Comparison of ENCODE assay signal across 18 cellular contexts in the genomic region with DNA sequence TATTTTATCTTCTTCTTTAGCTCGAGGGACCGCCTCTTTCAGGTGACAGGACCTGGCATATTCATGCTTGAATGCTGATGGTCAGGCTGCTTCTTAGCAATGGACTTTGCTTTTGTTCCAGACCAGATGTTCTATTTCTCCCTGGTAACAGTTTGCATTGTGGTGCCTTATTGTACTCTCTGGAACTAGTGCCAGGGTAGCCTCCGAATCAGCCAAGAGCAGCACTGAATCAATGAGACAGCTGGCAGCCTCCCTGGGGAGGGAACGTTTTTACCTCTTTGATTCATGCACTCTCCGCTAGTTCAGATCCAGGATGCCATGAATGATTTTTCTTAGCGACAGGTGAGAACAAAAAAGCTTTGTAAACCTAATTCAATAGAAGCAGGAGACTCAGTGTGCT. TPM values are rescaled to one million over a fixed set of nuclear protein-coding genes. Genes with fewer than 3 reads are reported as not detected.
DNase-seq lines count a peak whose midpoint lies in the region; ATAC-seq, FAIRE-seq and TF ChIP-seq lines count a peak whose summit lies in the region.
"Had no signal": no experiment of that assay in that cellular context is flagged by ENCODE, and none has a peak within 500 bp of the region (broad histone marks: within the 10 kb centered on the region; RNA-seq: fewer than 3 reads in every experiment).

No MANE protein-coding gene starts in this region.

- FAIRE-seq in urothelium cell line (lab: Jason Lieb, UNC) = peak; percentile 58

- POLR2A ChIA-PET in A673 (lab: Charles Lee; ENCODE audit: low non-redundant PET) = no interaction called here

- H3K4me3 ChIP-seq in A673 (ENCODE audit: low read depth, low read length, poor library complexity, severe bottlenecking) = no peak overlapping the region
- H3K4me3 ChIP-seq: heart right ventricle, left ventricle myocardium inferior, SJSA1, skin epidermis, suprapubic skin had no signal

- DNase-seq in NCI-H82 (lab: John Stamatoyannopoulos, UW) (peak; percentile 8), NCI-H82 treated with DMSO at 0.1 percent for 48 hours (lab: John Stamatoyannopoulos, UW; ENCODE audit: unreplicated experiment) (no peak), NCI-H345 treated with DMSO at 0.1 percent for 48 hours (lab: John Stamatoyannopoulos, UW; ENCODE audit: unreplicated experiment) (peak; percentile 98), hippocampal formation (lab: John Stamatoyannopoulos, UW) (peak; percentile 73 to 78), urothelium cell line (ENCODE audit: low spot score) (no peak), A673 (ENCODE audit: low spot score) (no peak)
- DNase-seq: activated naive CD4-positive, alpha-beta T cell treated with anti-CD3 and anti-CD28 coated beads for 36 hours; CD8-positive, alpha-beta memory T cell; central memory CD4-positive, alpha-beta T cell; heart right ventricle; left ventricle myocardium inferior had no signal

- H3K4me1 ChIP-seq in A673 (ENCODE audit: insufficient read depth, low read length, poor library complexity, severe bottlenecking) = no peaks in the 10 kb centered on the region
- H3K4me1 ChIP-seq: heart right ventricle, left ventricle myocardium inferior, SJSA1, suprapubic skin had no signal

- no TSS peak for BruUV-seq in A673 (replicated peaks; lab: Mats Ljungman, UMichigan)

- ATAC-seq in GM18502 (IDR thresholded peaks at IDR 0.05; ENCODE audit: poor library complexity, unreplicated experiment) (no peak), GM18511 (IDR thresholded peaks at IDR 0.05; ENCODE audit: unreplicated experiment) (no peak)
- ATAC-seq: heart right ventricle; natural killer cell treated with Interleukin-12 subunit alpha and Interleukin-12 subunit beta and Interleukin-15 and Interleukin-18, amount 100 ng/mL, for 72 hours had no signal

- intact Hi-C loops in A673 (cut with micrococcal nuclease; ENCODE audit: unreplicated experiment) = no loop called here

- no peaks in the 10 kb centered on the region for H3K9me3 ChIP-seq in A673 (ENCODE audit: low read depth, low read length, poor library complexity, severe bottlenecking)
- H3K9me3 ChIP-seq: left ventricle myocardium inferior, SJSA1 had no signal

- H3K27me3 ChIP-seq in A673 (replicated peaks; ENCODE audit: insufficient read depth, low read depth, low read length, poor library complexity) = peaks cover 49% of the 10 kb centered on the region
- H3K27me3 ChIP-seq: SJSA1, suprapubic skin had no signal

- H3K27ac ChIP-seq in A673 (ENCODE audit: low read depth, low read length, poor library complexity, severe bottlenecking) = no peak overlapping the region
- H3K27ac ChIP-seq: heart right ventricle, left ventricle myocardium inferior, SJSA1, skin epidermis, suprapubic skin had no signal

- CTCF ChIA-PET in A673 (lab: Charles Lee) = no interaction called here

- no peak for TF ChIP-seq CTCF in A673 (conservative IDR thresholded peaks at IDR 0.05; ENCODE audit: low read depth, low read length)

- no peaks in the 10 kb centered on the region for H3K36me3 ChIP-seq in A673 (ENCODE audit: insufficient read depth, low read length, poor library complexity, severe bottlenecking)
- H3K36me3 ChIP-seq: heart right ventricle, left ventricle myocardium inferior, SJSA1, suprapubic skin had no signal

RNA-seq across cellular contexts. Expression of a gene that starts 54.1 kb away (rescaled TPM):
- not detected in 2 replicates for total RNA-seq in A673 (2021)
- total RNA-seq: A172; activated naive CD4-positive, alpha-beta T cell treated with anti-CD3 and anti-CD28 coated beads for 36 hours; CD8-positive, alpha-beta memory T cell; heart right ventricle; left ventricle myocardium inferior; natural killer cell treated with Interleukin-12 subunit alpha and Interleukin-12 subunit beta and Interleukin-15 and Interleukin-18, amount 100 ng/mL, for 72 hours; SJSA1; suprapubic skin had no signal

Comparison
In these comparisons a context has a peak if more than half of its experiments do, and no peak if none do; other contexts are left out.
1. DNase-seq: peak in NCI-H82 (single experiment), NCI-H345 treated with DMSO at 0.1 percent for 48 hours (single experiment) and hippocampal formation (2 of 2); none in NCI-H82 treated with DMSO at 0.1 percent for 48 hours (single experiment), urothelium cell line (single experiment) and A673 (single experiment).